1 cellular context compared by ENCODE assay signal in the genomic region with DNA sequence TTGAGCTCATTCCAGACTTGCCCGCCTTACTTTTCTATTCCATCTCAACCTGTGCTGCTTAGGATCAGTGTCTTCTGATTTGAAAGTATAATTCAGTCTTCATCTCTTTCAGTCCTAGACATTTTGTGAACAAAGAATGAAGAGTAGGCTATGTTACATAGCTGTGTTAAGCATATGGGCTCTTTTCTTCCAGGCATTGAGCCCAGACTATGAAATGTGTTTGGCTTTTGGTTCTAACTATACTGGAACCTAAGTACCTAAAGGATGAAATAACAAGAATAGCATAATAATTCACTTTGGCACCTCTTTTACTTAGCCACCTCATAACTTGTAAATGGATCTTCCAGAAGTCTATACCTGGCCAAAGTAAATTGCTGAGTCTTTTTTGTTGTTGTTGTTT.
TF ChIP-seq lines count a peak whose summit lies in the region.

No MANE protein-coding gene starts in this region.

TF ChIP-seq in GM12878, 131 proteins besides CTCF, POLR2A, EP300 and RAD21 (continued from another document):
- TF ChIP-seq, protein P1, sequence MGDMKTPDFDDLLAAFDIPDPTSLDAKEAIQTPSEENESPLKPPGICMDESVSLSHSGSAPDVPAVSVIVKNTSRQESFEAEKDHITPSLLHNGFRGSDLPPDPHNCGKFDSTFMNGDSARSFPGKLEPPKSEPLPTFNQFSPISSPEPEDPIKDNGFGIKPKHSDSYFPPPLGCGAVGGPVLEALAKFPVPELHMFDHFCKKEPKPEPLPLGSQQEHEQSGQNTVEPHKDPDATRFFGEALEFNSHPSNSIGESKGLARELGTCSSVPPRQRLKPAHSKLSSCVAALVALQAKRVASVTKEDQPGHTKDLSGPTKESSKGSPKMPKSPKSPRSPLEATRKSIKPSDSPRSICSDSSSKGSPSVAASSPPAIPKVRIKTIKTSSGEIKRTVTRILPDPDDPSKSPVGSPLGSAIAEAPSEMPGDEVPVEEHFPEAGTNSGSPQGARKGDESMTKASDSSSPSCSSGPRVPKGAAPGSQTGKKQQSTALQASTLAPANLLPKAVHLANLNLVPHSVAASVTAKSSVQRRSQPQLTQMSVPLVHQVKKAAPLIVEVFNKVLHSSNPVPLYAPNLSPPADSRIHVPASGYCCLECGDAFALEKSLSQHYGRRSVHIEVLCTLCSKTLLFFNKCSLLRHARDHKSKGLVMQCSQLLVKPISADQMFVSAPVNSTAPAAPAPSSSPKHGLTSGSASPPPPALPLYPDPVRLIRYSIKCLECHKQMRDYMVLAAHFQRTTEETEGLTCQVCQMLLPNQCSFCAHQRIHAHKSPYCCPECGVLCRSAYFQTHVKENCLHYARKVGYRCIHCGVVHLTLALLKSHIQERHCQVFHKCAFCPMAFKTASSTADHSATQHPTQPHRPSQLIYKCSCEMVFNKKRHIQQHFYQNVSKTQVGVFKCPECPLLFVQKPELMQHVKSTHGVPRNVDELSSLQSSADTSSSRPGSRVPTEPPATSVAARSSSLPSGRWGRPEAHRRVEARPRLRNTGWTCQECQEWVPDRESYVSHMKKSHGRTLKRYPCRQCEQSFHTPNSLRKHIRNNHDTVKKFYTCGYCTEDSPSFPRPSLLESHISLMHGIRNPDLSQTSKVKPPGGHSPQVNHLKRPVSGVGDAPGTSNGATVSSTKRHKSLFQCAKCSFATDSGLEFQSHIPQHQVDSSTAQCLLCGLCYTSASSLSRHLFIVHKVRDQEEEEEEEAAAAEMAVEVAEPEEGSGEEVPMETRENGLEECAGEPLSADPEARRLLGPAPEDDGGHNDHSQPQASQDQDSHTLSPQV (IDR thresholded peaks at IDR 0.05), result no peak
- TF ChIP-seq RUNX3 (IDR thresholded peaks at IDR 0.05; ENCODE audit: low read length) (no peak), BMI1 (IDR thresholded peaks at IDR 0.05; ENCODE audit: borderline replicate concordance) (no peak), SRF (IDR thresholded peaks at IDR 0.05; ENCODE audit: low read depth in 2 of 2, low read length in 2 of 2) (no peak), RAD51 (IDR thresholded peaks at IDR 0.05) (no peak), KLF5 (IDR thresholded peaks at IDR 0.05; ENCODE audit: partially characterized antibody) (no peak), CBX5 (IDR thresholded peaks at IDR 0.05; ENCODE audit: low read depth) (no peak)
- TF ChIP-seq, protein P2, sequence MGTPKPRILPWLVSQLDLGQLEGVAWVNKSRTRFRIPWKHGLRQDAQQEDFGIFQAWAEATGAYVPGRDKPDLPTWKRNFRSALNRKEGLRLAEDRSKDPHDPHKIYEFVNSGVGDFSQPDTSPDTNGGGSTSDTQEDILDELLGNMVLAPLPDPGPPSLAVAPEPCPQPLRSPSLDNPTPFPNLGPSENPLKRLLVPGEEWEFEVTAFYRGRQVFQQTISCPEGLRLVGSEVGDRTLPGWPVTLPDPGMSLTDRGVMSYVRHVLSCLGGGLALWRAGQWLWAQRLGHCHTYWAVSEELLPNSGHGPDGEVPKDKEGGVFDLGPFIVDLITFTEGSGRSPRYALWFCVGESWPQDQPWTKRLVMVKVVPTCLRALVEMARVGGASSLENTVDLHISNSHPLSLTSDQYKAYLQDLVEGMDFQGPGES (IDR thresholded peaks at IDR 0.05), result no peak
